In genomic region chr1:160534823-160535605, GRCh38 we compare ENCODE assay signal across 27 cellular contexts.
DNase-seq lines count a peak whose midpoint lies in the region; ATAC-seq, FAIRE-seq and TF ChIP-seq lines count a peak whose summit lies in the region.
"Had no signal": no experiment of that assay in that cellular context is flagged by ENCODE, and none has a peak within 500 bp of the region (broad histone marks: within the 10 kb centered on the region; RNA-seq: fewer than 3 reads in every experiment).

No MANE protein-coding gene starts in this region.

- no peaks in the 10 kb centered on the region for H4K20me1 ChIP-seq in MM.1S (ENCODE audit: insufficient read depth, low read length)
- H4K20me1 ChIP-seq: BLaER1 had no signal

- TF ChIP-seq CTCF in 22Rv1 (IDR thresholded peaks at IDR 0.05) (peak; percentile 7; the same call in 1 of the 2 replicates), GM12873 (IDR thresholded peaks at IDR 0.05; ENCODE audit: insufficient read depth, low read depth, low read length, missing control alignments) (peak; percentile 26), MM.1S (IDR thresholded peaks at IDR 0.05; ENCODE audit: low read length) (peak; percentile 20; the same call in 1 of the 2 replicates)

- H3K79me2 ChIP-seq in MM.1S (ENCODE audit: low read length), result no peaks in the 10 kb centered on the region

- H3K4me3 ChIP-seq in MM.1S (ENCODE audit: low read length), result no peak overlapping the region
- H3K4me3 ChIP-seq: BLaER1, coronary artery, gastroesophageal sphincter, HAP-1, SK-N-MC had no signal

- H3K4me2 ChIP-seq in MM.1S (ENCODE audit: low read depth, low read length), result no peak overlapping the region
- H3K4me2 ChIP-seq: BLaER1 had no signal

- ATAC-seq in GM21367 (IDR thresholded peaks at IDR 0.05; ENCODE audit: unreplicated experiment) (no peak), GM18517 (IDR thresholded peaks at IDR 0.05; ENCODE audit: unreplicated experiment) (no peak)
- ATAC-seq: gastroesophageal sphincter; HepG2; left ventricle myocardium superior; naive thymus-derived CD8-positive, alpha-beta T cell; right cardiac atrium; T-helper 17 cell had no signal

- DNase-seq in MM.1S (no peak), DMS114 treated with DMSO at 0.1 percent for 48 hours (lab: John Stamatoyannopoulos, UW; ENCODE audit: unreplicated experiment) (no peak)
- no peak for DNase-seq in stimulated activated CD4-positive, alpha-beta T cell treated with anti-CD3 and anti-CD28 coated beads, Interleukin-15, amount 100 ng/mL, for 24 hours
- DNase-seq: activated CD4-positive, alpha-beta T cell treated with anti-CD3 and anti-CD28 coated beads for 4 hours; activated naive CD4-positive, alpha-beta T cell treated with anti-CD3 and anti-CD28 coated beads, Interleukin-2, amount 50 U/mL, for 16 hours; anterior cingulate cortex; Caco-2; left ventricle myocardium superior; naive thymus-derived CD8-positive, alpha-beta T cell; NCI-H1436 treated with DMSO at 0.1 percent for 48 hours; NCI-H510A; NK-92 treated with Interleukin-12 subunit alpha and Interleukin-12 subunit beta, amount 100 ng/mL, for 24 hours; right cardiac atrium; T-helper 17 cell had no signal

- peaks cover 5% of the 10 kb centered on the region for H3F3A ChIP-seq in MM.1S (ENCODE audit: insufficient read depth, low read length)

- no peak overlapping the region for H3K27ac ChIP-seq in 22Rv1
- H3K27ac ChIP-seq in MM.1S (ENCODE audit: low read length), result no peak overlapping the region
- H3K27ac ChIP-seq: BLaER1, coronary artery, gastroesophageal sphincter, RWPE1, SK-N-MC had no signal

- H3K9me2 ChIP-seq in MM.1S (replicated peaks; ENCODE audit: insufficient read depth, low read length), result no peaks in the 10 kb centered on the region

- H3K9me3 ChIP-seq in MM.1S (replicated peaks; ENCODE audit: insufficient read depth, low read length), result no peaks in the 10 kb centered on the region
- H3K9me3 ChIP-seq: HAP-1 had no signal

- H3K36me3 ChIP-seq in MM.1S (replicated peaks; ENCODE audit: insufficient read depth, low read length), result no peaks in the 10 kb centered on the region
- H3K36me3 ChIP-seq: gastroesophageal sphincter, HAP-1 had no signal

- no peaks in the 10 kb centered on the region for H3K27me3 ChIP-seq in MM.1S (replicated peaks; ENCODE audit: insufficient read depth, low read length)
- H3K27me3 ChIP-seq: BLaER1, gastroesophageal sphincter had no signal

- peak; percentile 87 for FAIRE-seq in TTC549 (lab: Jason Lieb, UNC)
- FAIRE-seq: HepG2, islet of Langerhans had no signal

- H3K4me1 ChIP-seq in MM.1S (ENCODE audit: low read length), result peaks cover 15% of the 10 kb centered on the region
- H3K4me1 ChIP-seq: gastroesophageal sphincter, HAP-1 had no signal

- no peak overlapping the region for H3K9ac ChIP-seq in MM.1S (ENCODE audit: low read length)
- H3K9ac ChIP-seq: BLaER1 had no signal

- no peak overlapping the region for H2AFZ ChIP-seq in MM.1S (ENCODE audit: low read length)
